Comparison of ENCODE assay signal across 9 cellular contexts in the genomic region with DNA sequence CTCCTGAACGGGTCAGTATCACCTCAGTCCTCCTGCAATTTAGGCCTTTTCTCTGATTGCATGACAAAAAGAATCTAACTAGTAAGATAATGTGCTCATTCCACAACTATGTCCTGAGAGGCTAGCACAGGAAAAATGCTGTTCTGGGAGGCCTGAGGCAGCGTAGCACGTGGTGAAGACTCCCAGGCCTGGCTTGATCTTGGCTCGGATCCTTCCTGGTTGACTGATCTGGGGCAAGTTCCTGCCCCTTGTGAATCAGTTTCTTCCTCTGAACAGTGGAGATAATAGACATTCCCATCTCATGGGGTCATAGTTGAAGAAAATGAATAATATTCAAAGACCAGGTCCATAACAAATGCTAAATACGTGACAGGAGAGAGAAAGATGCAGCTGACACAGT. TPM values are rescaled to one million over a fixed set of nuclear protein-coding genes. Genes with fewer than 3 reads are reported as not detected.
DNase-seq lines count a peak whose midpoint lies in the region; ATAC-seq and TF ChIP-seq lines count a peak whose summit lies in the region.
"Had no signal": no experiment of that assay in that cellular context is flagged by ENCODE, and none has a peak within 500 bp of the region (broad histone marks: within the 10 kb centered on the region; RNA-seq: fewer than 3 reads in every experiment).

No MANE protein-coding gene starts in this region.

- no peaks in the 10 kb centered on the region for H3K9me3 Mint-ChIP-seq in activated naive CD8-positive, alpha-beta T cell (ENCODE audit: low read depth)
- H3K9me3 Mint-ChIP-seq in activated naive CD8-positive, alpha-beta T cell treated with anti-CD3 and anti-CD28 coated beads for 36 hours: no peaks in the 10 kb centered on the region

- peak overlapping the region; percentile 2 for H3K27ac Mint-ChIP-seq in activated naive CD8-positive, alpha-beta T cell
- H3K27ac Mint-ChIP-seq in activated naive CD8-positive, alpha-beta T cell treated with anti-CD3 and anti-CD28 coated beads for 36 hours: no peak overlapping the region

- H3K36me3 Mint-ChIP-seq in activated naive CD8-positive, alpha-beta T cell: no peaks in the 10 kb centered on the region
- H3K36me3 Mint-ChIP-seq in activated naive CD8-positive, alpha-beta T cell treated with anti-CD3 and anti-CD28 coated beads for 36 hours: no peaks in the 10 kb centered on the region

- no peak overlapping the region for H3K4me3 Mint-ChIP-seq in activated naive CD8-positive, alpha-beta T cell
- no peak overlapping the region for H3K4me3 Mint-ChIP-seq in activated naive CD8-positive, alpha-beta T cell treated with anti-CD3 and anti-CD28 coated beads for 36 hours

- no peak for TF ChIP-seq CTCF in coronary artery (IDR thresholded peaks at IDR 0.05)

- H3K4me1 Mint-ChIP-seq in activated naive CD8-positive, alpha-beta T cell (ENCODE audit: low read depth): peaks cover 15% of the 10 kb centered on the region
- peaks cover 22% of the 10 kb centered on the region for H3K4me1 Mint-ChIP-seq in activated naive CD8-positive, alpha-beta T cell treated with anti-CD3 and anti-CD28 coated beads for 36 hours

- ATAC-seq in GM21390 (IDR thresholded peaks at IDR 0.05; ENCODE audit: unreplicated experiment) (no peak), GM21381 (IDR thresholded peaks at IDR 0.05; ENCODE audit: unreplicated experiment) (no peak)

- peak overlapping the region in 1 of 2 donors; percentile 56 for H3K27ac ChIP-seq in coronary artery

- H3K4me3 ChIP-seq in coronary artery: no peak overlapping the region

- no peak for DNase-seq in activated naive CD8-positive, alpha-beta T cell treated with anti-CD3 and anti-CD28 coated beads for 36 hours
- peak; percentile 69 for DNase-seq in coronary artery (ENCODE audit: low spot score)
- peak; percentile 74 for DNase-seq in mesenteric fat pad (ENCODE audit: low spot score)
- no peak for DNase-seq in A172 (ENCODE audit: low spot score)
- DNase-seq in pons (ENCODE audit: low spot score): no peak
- DNase-seq: effector CD8-positive, alpha-beta T cell had no signal

- H3K27me3 Mint-ChIP-seq in activated naive CD8-positive, alpha-beta T cell: no peaks in the 10 kb centered on the region
- H3K27me3 Mint-ChIP-seq in activated naive CD8-positive, alpha-beta T cell treated with anti-CD3 and anti-CD28 coated beads for 36 hours: peaks cover 5% of the 10 kb centered on the region

RNA-seq across cellular contexts. Expression of a gene that starts 12.3 kb away (rescaled TPM):
- 1 to 10 TPM; 8.8 to 9.4 TPM for total RNA-seq in activated naive CD8-positive, alpha-beta T cell treated with anti-CD3 and anti-CD28 coated beads for 36 hours
- 5.3 TPM for total RNA-seq in mesenteric fat pad
- 1.5 and 2.9 TPM in 2 replicates for total RNA-seq in A172 (2014; rRNA removed; shearing (Covaris generic))

Comparison
In these comparisons a context has a peak if more than half of its experiments do, and no peak if none do; other contexts are left out.
1. DNase-seq: peak in coronary artery (single experiment) and mesenteric fat pad (single experiment); none in activated naive CD8-positive, alpha-beta T cell treated with anti-CD3 and anti-CD28 coated beads for 36 hours (single experiment), A172 (single experiment) and pons (single experiment).